Comparison of ENCODE assay signal across 8 cellular contexts in the genomic region with DNA sequence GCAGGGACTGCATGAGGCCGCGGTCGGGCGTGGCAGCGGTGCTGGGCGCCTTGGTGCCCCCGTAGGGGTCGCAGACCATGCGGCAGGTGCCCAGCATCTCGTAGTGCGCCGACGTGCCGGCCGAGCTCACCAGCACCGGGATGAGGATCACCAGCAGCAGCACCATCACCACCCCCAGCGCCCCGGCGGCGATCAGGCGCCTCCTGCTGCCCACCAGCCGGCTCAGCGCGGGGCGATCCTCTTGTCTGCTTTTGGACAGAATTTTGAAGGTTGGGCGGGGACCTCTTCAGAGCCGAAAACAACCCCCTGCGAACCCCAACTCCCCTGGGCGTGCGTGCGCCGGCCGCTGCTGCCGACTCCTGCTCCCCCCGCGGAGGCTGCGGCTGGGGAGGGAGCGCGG. TPM values are rescaled to one million over a fixed set of nuclear protein-coding genes. Genes with fewer than 3 reads are reported as not detected.
A peak's percentile ranks its signal among the peaks of the same experiment; 100 is the strongest.
DNase-seq lines count a peak whose midpoint lies in the region; ATAC-seq and TF ChIP-seq lines count a peak whose summit lies in the region.

No MANE protein-coding gene starts in this region.

- no peak overlapping the region for H3K27ac Mint-ChIP-seq in CD8-positive, alpha-beta T cell

- peak in 1 of 7 experiments; percentile 14 for DNase-seq in CD8-positive, alpha-beta T cell
- no peak for DNase-seq in HL-60 (ENCODE audit: low read depth in 1 of 2, low spot score in 1 of 2)
- peak; percentile 53 to 67 for DNase-seq in activated T-cell treated with anti-CD3 and anti-CD28 coated beads, Interleukin-2, amount 50 U/mL, for 48 hours
- DNase-seq in left ventricle myocardium inferior = peak; percentile 18
- no peak for DNase-seq in gastrocnemius medialis
- no peak for DNase-seq in cortex of kidney (lab: John Stamatoyannopoulos, UW)
- DNase-seq in COLO829 (ENCODE audit: low spot score) = no peak

- peaks cover 33% of the 10 kb centered on the region for H3K27me3 Mint-ChIP-seq in CD8-positive, alpha-beta T cell (ENCODE audit: low read depth)

- no peaks in the 10 kb centered on the region for H3K36me3 ChIP-seq in CD8-positive, alpha-beta T cell (ENCODE audit: insufficient read depth, low read length)
- H3K36me3 ChIP-seq in left ventricle myocardium inferior (no peaks in the 10 kb centered on the region), gastrocnemius medialis (no peaks in the 10 kb centered on the region)

- intact Hi-C loops in CD8-positive, alpha-beta T cell (cut with DNase I, micrococcal nuclease) = no loop called here
- intact Hi-C loops in left ventricle myocardium inferior (cut with micrococcal nuclease) = no loop called here
- intact Hi-C loops in gastrocnemius medialis (cut with DNase I; ENCODE audit: low total_unique reads) = no loop called here

- H3K4me3 Mint-ChIP-seq in CD8-positive, alpha-beta T cell = peak overlapping the region; percentile 53

- H3K9me3 Mint-ChIP-seq in CD8-positive, alpha-beta T cell = no peaks in the 10 kb centered on the region

- H3K27ac ChIP-seq in CD8-positive, alpha-beta T cell (ENCODE audit: low read depth, low read length) = no peak overlapping the region
- no peak overlapping the region for H3K27ac ChIP-seq in HL-60 (replicated peaks)
- H3K27ac ChIP-seq in left ventricle myocardium inferior (replicated peaks) = no peak overlapping the region
- no peak overlapping the region for H3K27ac ChIP-seq in gastrocnemius medialis

- H3K9me3 ChIP-seq in CD8-positive, alpha-beta T cell (ENCODE audit: low read length) = no peaks in the 10 kb centered on the region
- H3K9me3 ChIP-seq in left ventricle myocardium inferior (replicated peaks) = no peaks in the 10 kb centered on the region
- no peaks in the 10 kb centered on the region for H3K9me3 ChIP-seq in gastrocnemius medialis

- in situ Hi-C loops in gastrocnemius medialis (cut with MboI; ENCODE audit: low sequenced_read_pairs in 4 of 4) = no loop called here

- H3K4me3 ChIP-seq in CD8-positive, alpha-beta T cell (ENCODE audit: low read depth, low read length) = peak overlapping the region; percentile 23
- H3K4me3 ChIP-seq in HL-60 (replicated peaks; ENCODE audit: insufficient read depth, low read length) = peak overlapping the region; percentile 28
- H3K4me3 ChIP-seq in left ventricle myocardium inferior = peak overlapping the region; percentile 70
- peak overlapping the region; percentile 34 to 57 (median 40) for H3K4me3 ChIP-seq in gastrocnemius medialis

- no peak for TF ChIP-seq CTCF in CD8-positive, alpha-beta T cell (IDR thresholded peaks at IDR 0.05)
- TF ChIP-seq CTCF in HL-60 (IDR thresholded peaks at IDR 0.05; ENCODE audit: insufficient read depth, low read length) (no peak), left ventricle myocardium inferior (IDR thresholded peaks at IDR 0.05; ENCODE audit: borderline replicate concordance) (peak; percentile 39), gastrocnemius medialis (IDR thresholded peaks at IDR 0.05 in 4 of 5, conservative IDR thresholded peaks at IDR 0.05 in 1 of 5) (no peak)

- H3K27me3 ChIP-seq in CD8-positive, alpha-beta T cell (ENCODE audit: insufficient read depth, low read length) = peaks cover 7% of the 10 kb centered on the region
- H3K27me3 ChIP-seq in HL-60 (ENCODE audit: insufficient read depth, poor library complexity, severe bottlenecking) (no peaks in the 10 kb centered on the region), left ventricle myocardium inferior (ENCODE audit: low read depth) (peaks cover 52% of the 10 kb centered on the region), gastrocnemius medialis (peaks cover 13 to 31% (median 21%) of the 10 kb centered on the region in 3 donors)

- H3K36me3 Mint-ChIP-seq in CD8-positive, alpha-beta T cell = no peaks in the 10 kb centered on the region

- peak; percentile 23 for ATAC-seq in CD8-positive, alpha-beta T cell
- ATAC-seq in GM19397 (IDR thresholded peaks at IDR 0.05; ENCODE audit: unreplicated experiment) (peak; percentile 63), gastrocnemius medialis (no peak)

- peaks cover 4% of the 10 kb centered on the region for H3K4me1 ChIP-seq in CD8-positive, alpha-beta T cell (ENCODE audit: insufficient read depth, low read length)
- H3K4me1 ChIP-seq in left ventricle myocardium inferior (peaks cover 26% of the 10 kb centered on the region), gastrocnemius medialis (no peaks in the 10 kb centered on the region)

- CTCF ChIA-PET in CD8-positive, alpha-beta T cell (lab: Charles Lee) = no interaction called here

- H3K4me1 Mint-ChIP-seq in CD8-positive, alpha-beta T cell (ENCODE audit: low read depth) = peaks cover 12% of the 10 kb centered on the region

- POLR2A ChIA-PET in CD8-positive, alpha-beta T cell (lab: Charles Lee) = no interaction called here

- no peak for TF ChIP-seq POLR2A in gastrocnemius medialis (IDR thresholded peaks at IDR 0.05)

RNA-seq across cellular contexts. Expression of gene C1QL3, which starts 0.8 kb away (rescaled TPM):
- total RNA-seq in CD8-positive, alpha-beta T cell = not detected
- total RNA-seq in left ventricle myocardium inferior = not detected
- not detected for total RNA-seq in gastrocnemius medialis

Comparison
In these comparisons a context has a peak if more than half of its experiments do, and no peak if none do; other contexts are left out.
1. ATAC-seq: peak in CD8-positive, alpha-beta T cell (single experiment) and GM19397 (single experiment); none in gastrocnemius medialis (0 of 2).
2. DNase-seq: peak in activated T-cell treated with anti-CD3 and anti-CD28 coated beads, Interleukin-2, amount 50 U/mL, for 48 hours (2 of 2) and left ventricle myocardium inferior (single experiment); none in HL-60 (0 of 2), gastrocnemius medialis (0 of 2), cortex of kidney (single experiment) and COLO829 (single experiment).
3. Peak in every context shown above with its lines, with median percentiles within 50 percentile points of each other: H3K4me3 ChIP-seq.